ENCODE assay signal across 31 cellular contexts in the genomic region with DNA sequence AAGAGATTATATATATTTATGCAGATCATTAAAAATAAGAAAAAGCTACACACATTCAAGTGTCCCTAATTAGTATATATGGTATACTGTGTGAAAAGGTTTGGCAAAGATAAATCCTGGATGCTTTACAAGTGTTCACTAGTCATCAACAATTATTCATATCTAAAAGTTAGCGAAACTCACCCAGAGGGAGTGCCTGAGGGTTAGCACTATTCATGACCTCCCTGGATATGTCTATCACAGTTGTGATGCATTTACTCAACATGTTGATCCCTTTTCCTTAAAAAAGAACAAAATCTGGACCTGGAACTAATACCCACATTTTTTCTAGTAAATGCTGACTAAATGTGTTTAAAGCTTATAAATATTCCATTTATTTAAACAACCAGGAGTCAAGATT.
"Had no signal": no experiment of that assay in that cellular context is flagged by ENCODE, and none has a peak within 500 bp of the region (broad histone marks: within the 10 kb centered on the region; RNA-seq: fewer than 3 reads in every experiment).

No MANE protein-coding gene starts in this region.

- H3K9me3 ChIP-seq: adrenal gland, ascending aorta, body of pancreas, breast epithelium had no signal

- DNase-seq: activated effector memory CD4-positive, alpha-beta T cell treated with anti-CD3 and anti-CD28 coated beads, Interleukin-2, amount 50 U/mL, for 16 hours; activated effector memory CD4-positive, alpha-beta T cell treated with Interleukin-2 at 50 U/mL for 16 hours; activated gamma-delta T cell; activated gamma-delta T cell treated with Interleukin-2 at 50 U/mL for 16 hours; activated naive CD4-positive, alpha-beta T cell; activated naive CD4-positive, alpha-beta T cell treated with anti-CD3 and anti-CD28 coated beads for 36 hours; activated naive CD4-positive, alpha-beta T cell treated with anti-CD3 and anti-CD28 coated beads, Interleukin-2, amount 10 ng/mL, durations not matched to agents 7 days and 5 days; activated naive CD4-positive, alpha-beta T cell treated with anti-CD3 and anti-CD28 coated beads, Interleukin-2, amount 50 U/mL, for 16 hours; activated naive CD4-positive, alpha-beta T cell treated with Interleukin-2 at 50 U/mL for 16 hours; activated naive CD8-positive, alpha-beta T cell treated with anti-CD3 and anti-CD28 coated beads for 36 hours; activated naive CD8-positive, alpha-beta T cell treated with anti-CD3 and anti-CD28 coated beads, Interleukin-2, amount 10 ng/mL, durations not matched to agents 7 days and 5 days; activated naive CD8-positive, alpha-beta T cell treated with anti-CD3 and anti-CD28 coated beads, Interleukin-2, amount 50 U/mL, for 24 hours; activated T-cell treated with anti-CD3 and anti-CD28 coated beads, Interleukin-2, amount 50 U/mL, for 24 hours; activated T-cell treated with anti-CD3 and anti-CD28 coated beads, Interleukin-2, amount 50 U/mL, for 4 hours; activated T-cell treated with anti-CD3 and anti-CD28 coated beads, Interleukin-2, amount 50 U/mL, for 48 hours; activated T-cell treated with anti-CD3 and anti-CD28 coated beads, Interleukin-2, amount 50 U/mL, for 72 hours; adrenal gland; amniotic stem cell; amygdala; anterior cingulate cortex; aorta; body of pancreas; brain microvascular endothelial cell; caudate nucleus; central memory CD4-positive, alpha-beta T cell; cerebellar nuclear complex had no signal

- H3K27ac ChIP-seq: adrenal gland, ascending aorta, body of pancreas, brain microvascular endothelial cell, breast epithelium, cardiac muscle cell had no signal

- ATAC-seq: activated naive CD4-positive, alpha-beta T cell treated with anti-CD3 and anti-CD28 coated beads, Interleukin-2, amount 50 U/mL, for 72 hours; activated naive CD8-positive, alpha-beta T cell treated with anti-CD3 and anti-CD28 coated beads, Interleukin-2, amount 50 U/mL, for 24 hours; activated T-cell treated with anti-CD3 and anti-CD28 coated beads, Interleukin-2, amount 50 U/mL, for 4 hours; activated T-cell treated with anti-CD3 and anti-CD28 coated beads, Interleukin-2, amount 50 U/mL, for 72 hours; activated T-helper 17 cell treated with anti-CD3 and anti-CD28 coated beads, Interleukin-2, amount 50 U/mL, for 72 hours; body of pancreas had no signal

- H3K4me3 ChIP-seq: adrenal gland, ascending aorta, body of pancreas, breast epithelium, cardiac muscle cell had no signal

- H3K36me3 ChIP-seq: adrenal gland, ascending aorta, brain microvascular endothelial cell, breast epithelium, cardiac muscle cell had no signal
